ENCODE assay signal across 1 cellular context in genomic region chr4:182826391-182826790, GRCh38.
TF ChIP-seq lines count a peak whose summit lies in the region.

No MANE protein-coding gene starts in this region.

TF ChIP-seq in GM12878, 131 proteins besides CTCF, POLR2A, EP300 and RAD21 (continued from another document):
- TF ChIP-seq, protein P1, sequence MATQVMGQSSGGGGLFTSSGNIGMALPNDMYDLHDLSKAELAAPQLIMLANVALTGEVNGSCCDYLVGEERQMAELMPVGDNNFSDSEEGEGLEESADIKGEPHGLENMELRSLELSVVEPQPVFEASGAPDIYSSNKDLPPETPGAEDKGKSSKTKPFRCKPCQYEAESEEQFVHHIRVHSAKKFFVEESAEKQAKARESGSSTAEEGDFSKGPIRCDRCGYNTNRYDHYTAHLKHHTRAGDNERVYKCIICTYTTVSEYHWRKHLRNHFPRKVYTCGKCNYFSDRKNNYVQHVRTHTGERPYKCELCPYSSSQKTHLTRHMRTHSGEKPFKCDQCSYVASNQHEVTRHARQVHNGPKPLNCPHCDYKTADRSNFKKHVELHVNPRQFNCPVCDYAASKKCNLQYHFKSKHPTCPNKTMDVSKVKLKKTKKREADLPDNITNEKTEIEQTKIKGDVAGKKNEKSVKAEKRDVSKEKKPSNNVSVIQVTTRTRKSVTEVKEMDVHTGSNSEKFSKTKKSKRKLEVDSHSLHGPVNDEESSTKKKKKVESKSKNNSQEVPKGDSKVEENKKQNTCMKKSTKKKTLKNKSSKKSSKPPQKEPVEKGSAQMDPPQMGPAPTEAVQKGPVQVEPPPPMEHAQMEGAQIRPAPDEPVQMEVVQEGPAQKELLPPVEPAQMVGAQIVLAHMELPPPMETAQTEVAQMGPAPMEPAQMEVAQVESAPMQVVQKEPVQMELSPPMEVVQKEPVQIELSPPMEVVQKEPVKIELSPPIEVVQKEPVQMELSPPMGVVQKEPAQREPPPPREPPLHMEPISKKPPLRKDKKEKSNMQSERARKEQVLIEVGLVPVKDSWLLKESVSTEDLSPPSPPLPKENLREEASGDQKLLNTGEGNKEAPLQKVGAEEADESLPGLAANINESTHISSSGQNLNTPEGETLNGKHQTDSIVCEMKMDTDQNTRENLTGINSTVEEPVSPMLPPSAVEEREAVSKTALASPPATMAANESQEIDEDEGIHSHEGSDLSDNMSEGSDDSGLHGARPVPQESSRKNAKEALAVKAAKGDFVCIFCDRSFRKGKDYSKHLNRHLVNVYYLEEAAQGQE (IDR thresholded peaks at IDR 0.05; ENCODE audit: low read depth, low read length) = no peak
- TF ChIP-seq NFXL1 (IDR thresholded peaks at IDR 0.05; ENCODE audit: borderline replicate concordance) (no peak), ZNF622 (IDR thresholded peaks at IDR 0.05) (no peak), SREBF1 (IDR thresholded peaks at IDR 0.05; ENCODE audit: low read length) (no peak), SP1 (IDR thresholded peaks at IDR 0.05; ENCODE audit: low read depth, low read length) (no peak), GATAD2B (conservative IDR thresholded peaks at IDR 0.05; ENCODE audit: low read depth) (no peak), HDAC6 (IDR thresholded peaks at IDR 0.05; ENCODE audit: unreplicated experiment) (no peak), PKNOX1 (IDR thresholded peaks at IDR 0.05) (no peak), IKZF2 (IDR thresholded peaks at IDR 0.05) (no peak), IKZF1 (conservative IDR thresholded peaks at IDR 0.05) (no peak), PRDM15 (CRISPR knock-in tag; IDR thresholded peaks at IDR 0.05) (no peak), ETV6 (conservative IDR thresholded peaks at IDR 0.05 in 1 of 2, IDR thresholded peaks at IDR 0.05 in 1 of 2; ENCODE audit: borderline replicate concordance in 1 of 2, low read depth in 1 of 2) (no peak)
- TF ChIP-seq, protein P2, sequence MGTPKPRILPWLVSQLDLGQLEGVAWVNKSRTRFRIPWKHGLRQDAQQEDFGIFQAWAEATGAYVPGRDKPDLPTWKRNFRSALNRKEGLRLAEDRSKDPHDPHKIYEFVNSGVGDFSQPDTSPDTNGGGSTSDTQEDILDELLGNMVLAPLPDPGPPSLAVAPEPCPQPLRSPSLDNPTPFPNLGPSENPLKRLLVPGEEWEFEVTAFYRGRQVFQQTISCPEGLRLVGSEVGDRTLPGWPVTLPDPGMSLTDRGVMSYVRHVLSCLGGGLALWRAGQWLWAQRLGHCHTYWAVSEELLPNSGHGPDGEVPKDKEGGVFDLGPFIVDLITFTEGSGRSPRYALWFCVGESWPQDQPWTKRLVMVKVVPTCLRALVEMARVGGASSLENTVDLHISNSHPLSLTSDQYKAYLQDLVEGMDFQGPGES (IDR thresholded peaks at IDR 0.05) = no peak
- TF ChIP-seq, protein P3, sequence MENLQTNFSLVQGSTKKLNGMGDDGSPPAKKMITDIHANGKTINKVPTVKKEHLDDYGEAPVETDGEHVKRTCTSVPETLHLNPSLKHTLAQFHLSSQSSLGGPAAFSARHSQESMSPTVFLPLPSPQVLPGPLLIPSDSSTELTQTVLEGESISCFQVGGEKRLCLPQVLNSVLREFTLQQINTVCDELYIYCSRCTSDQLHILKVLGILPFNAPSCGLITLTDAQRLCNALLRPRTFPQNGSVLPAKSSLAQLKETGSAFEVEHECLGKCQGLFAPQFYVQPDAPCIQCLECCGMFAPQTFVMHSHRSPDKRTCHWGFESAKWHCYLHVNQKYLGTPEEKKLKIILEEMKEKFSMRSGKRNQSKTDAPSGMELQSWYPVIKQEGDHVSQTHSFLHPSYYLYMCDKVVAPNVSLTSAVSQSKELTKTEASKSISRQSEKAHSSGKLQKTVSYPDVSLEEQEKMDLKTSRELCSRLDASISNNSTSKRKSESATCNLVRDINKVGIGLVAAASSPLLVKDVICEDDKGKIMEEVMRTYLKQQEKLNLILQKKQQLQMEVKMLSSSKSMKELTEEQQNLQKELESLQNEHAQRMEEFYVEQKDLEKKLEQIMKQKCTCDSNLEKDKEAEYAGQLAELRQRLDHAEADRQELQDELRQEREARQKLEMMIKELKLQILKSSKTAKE (IDR thresholded peaks at IDR 0.05; ENCODE audit: low read depth, poor library complexity, severe bottlenecking) = no peak
